ENCODE assay signal across 14 cellular contexts in the genomic region with DNA sequence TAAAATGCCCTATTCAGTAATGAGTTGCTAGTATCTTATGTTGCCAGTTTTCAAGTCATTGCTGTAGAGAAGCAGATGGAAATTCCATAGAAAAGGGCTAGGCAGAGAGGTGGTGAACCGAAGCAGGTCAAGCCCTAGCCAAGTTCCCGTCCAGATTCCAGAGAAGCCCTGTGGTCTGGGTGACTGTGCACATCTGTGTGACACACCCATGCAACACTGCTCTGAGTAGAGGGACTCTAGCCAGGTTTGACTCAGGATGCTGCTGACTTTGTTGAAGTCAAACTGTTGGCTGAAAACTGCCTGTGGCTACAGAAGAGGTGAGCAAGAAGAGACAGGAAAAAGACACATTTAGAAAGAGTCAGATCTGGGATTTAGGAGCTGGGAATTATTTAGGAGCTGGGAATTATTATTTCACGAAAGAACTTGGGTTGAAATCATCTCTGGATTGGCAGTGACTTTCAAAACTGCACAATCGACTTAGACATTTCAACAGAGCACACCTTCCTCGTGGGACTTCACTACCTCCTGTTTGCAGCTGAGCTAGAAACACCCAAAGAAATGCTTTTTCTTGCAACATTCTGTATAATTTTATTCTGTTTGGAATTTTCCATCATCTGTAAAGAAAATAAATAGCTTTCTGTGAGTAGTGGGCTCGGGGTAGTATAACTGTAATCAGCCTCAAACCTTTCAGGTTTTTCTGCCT.
DNase-seq lines count a peak whose midpoint lies in the region; ATAC-seq, FAIRE-seq and TF ChIP-seq lines count a peak whose summit lies in the region.
"Had no signal": no experiment of that assay in that cellular context is flagged by ENCODE, and none has a peak within 500 bp of the region (broad histone marks: within the 10 kb centered on the region; RNA-seq: fewer than 3 reads in every experiment).

No MANE protein-coding gene starts in this region.

- FAIRE-seq in K562 (lab: Jason Lieb, UNC) (no peak), small intestine (lab: Jason Lieb, UNC) (no peak)
- FAIRE-seq: GM18507 had no signal

- no peak overlapping the region for H3K4me2 ChIP-seq in K562 (ENCODE audit: insufficient read depth, low read length)
- H3K4me2 ChIP-seq in osteoblast (ENCODE audit: insufficient read depth, low read length), result no peak overlapping the region
- H3K4me2 ChIP-seq: KMS-11 had no signal

- H2AFZ ChIP-seq in K562 (ENCODE audit: low read depth, low read length), result no peak overlapping the region
- H2AFZ ChIP-seq in osteoblast (ENCODE audit: low read length), result no peak overlapping the region

- H3K79me2 ChIP-seq in K562 (ENCODE audit: control insufficient read depth, insufficient read depth, low read length), result no peaks in the 10 kb centered on the region
- H3K79me2 ChIP-seq in osteoblast (ENCODE audit: insufficient read depth, low read length), result no peaks in the 10 kb centered on the region

- H3K36me3 ChIP-seq in K562 (ENCODE audit: control insufficient read depth, insufficient read depth, low read length) (no peaks in the 10 kb centered on the region), heart right ventricle (no peaks in the 10 kb centered on the region), prostate gland (no peaks in the 10 kb centered on the region), small intestine (ENCODE audit: control insufficient read depth in 2 of 2, insufficient read depth in 2 of 2, low read length in 2 of 2) (no peaks in the 10 kb centered on the region), osteoblast (ENCODE audit: insufficient read depth, low read length) (no peaks in the 10 kb centered on the region)

- H3K4me1 ChIP-seq in K562 (replicated peaks in 1 of 2; ENCODE audit: control insufficient read depth in 2 of 2, insufficient read depth in 2 of 2, low read length in 2 of 2) (no peaks in the 10 kb centered on the region), heart right ventricle (peaks cover 0 to 11% (median 0%) of the 10 kb centered on the region in 9 donors), prostate gland (replicated peaks) (no peaks in the 10 kb centered on the region), small intestine (ENCODE audit: control insufficient read depth in 2 of 2, insufficient read depth in 1 of 2, low read depth in 1 of 2, low read length in 1 of 2) (no peaks in the 10 kb centered on the region), osteoblast (ENCODE audit: insufficient read depth, low read length) (no peaks in the 10 kb centered on the region)

- TF ChIP-seq POLR2A in K562 (conservative IDR thresholded peaks at IDR 0.05) (no peak), prostate gland (IDR thresholded peaks at IDR 0.05) (no peak)

- DNase-seq in AG08395 (ENCODE audit: low spot score), result peak; percentile 93
- peak; percentile 71 for DNase-seq in HCEC 1CT
- DNase-seq in K562 (ENCODE audit: extremely low read depth in 1 of 4, low spot score in 3 of 4), result no peak
- DNase-seq in heart right ventricle, result no peak
- no peak for DNase-seq in prostate gland (ENCODE audit: low spot score)
- no peak for DNase-seq in small intestine
- no peak for DNase-seq in osteoblast (ENCODE audit: insufficient read length, low spot score, missing footprints)
- DNase-seq: activated T-cell treated with anti-CD3 and anti-CD28 coated beads, Interleukin-2, amount 50 U/mL, for 1 hour; aorta; NCI-H2081; stimulated activated CD4-positive, alpha-beta T cell treated with anti-CD3 and anti-CD28 coated beads, Interleukin-2, amount 100 ng/mL, for 24 hours had no signal

- no peaks in the 10 kb centered on the region for H3K9me3 ChIP-seq in K562 (replicated peaks; ENCODE audit: control insufficient read depth, insufficient read depth, low read depth, low read length)
- no peaks in the 10 kb centered on the region for H3K9me3 ChIP-seq in heart right ventricle
- H3K9me3 ChIP-seq in prostate gland, result no peaks in the 10 kb centered on the region
- H3K9me3 ChIP-seq in small intestine (ENCODE audit: control insufficient read depth, low read depth), result no peaks in the 10 kb centered on the region
- H3K9me3 ChIP-seq in osteoblast (ENCODE audit: low read depth, low read length), result no peaks in the 10 kb centered on the region

- no TSS peak for BruUV-seq in K562 (replicated peaks; lab: Mats Ljungman, UMichigan)

- H3K9me1 ChIP-seq in K562 (ENCODE audit: control insufficient read depth, insufficient read depth, low read length), result no peaks in the 10 kb centered on the region

- 0% methylated on average over 6 of the region's 6 CpGs for WGBS in K562 (ENCODE audit: insufficient coverage, low coverage, missing lambda C conversion rate)
- 50 to 52% methylated on average over 6 of the region's 6 CpGs for WGBS in heart right ventricle, 2 donors
- WGBS in prostate gland, result 44% methylated on average over 6 of the region's 6 CpGs
- 54 to 60% (median 56%) methylated on average over 6 of the region's 6 CpGs for WGBS in small intestine, 3 donors

- POLR2A ChIA-PET in K562 (lab: Yijun Ruan, JAX), result no interaction called here

- H3K27ac ChIP-seq in K562 (ENCODE audit: extremely low read depth, low read depth, low read length) (no peak overlapping the region), heart right ventricle (no peak overlapping the region), prostate gland (no peak overlapping the region), small intestine (ENCODE audit: low read depth in 1 of 2, low read length in 1 of 2) (no peak overlapping the region), osteoblast (ENCODE audit: low read depth, low read length) (no peak overlapping the region)
- H3K27ac ChIP-seq: KMS-11 had no signal

- intact Hi-C loops in K562 (cut with micrococcal nuclease), result no loop called here
- intact Hi-C loops in heart right ventricle (cut with DNase I), result no loop called here
- intact Hi-C loops in prostate gland (cut with DNase I), result no loop called here

- TF ChIP-seq CTCF in K562 (IDR thresholded peaks at IDR 0.05 in 2 of 3, conservative IDR thresholded peaks at IDR 0.05 in 1 of 3; ENCODE audit: insufficient read depth in 2 of 3, low read depth in 1 of 3, low read length in 3 of 3), result no peak
- no peak for TF ChIP-seq CTCF in heart right ventricle (IDR thresholded peaks at IDR 0.05)
- no peak for TF ChIP-seq CTCF in prostate gland (IDR thresholded peaks at IDR 0.05)
- TF ChIP-seq CTCF in osteoblast (IDR thresholded peaks at IDR 0.05; ENCODE audit: extremely low read depth, low read depth, low read length), result no peak

- ATAC-seq in K562, result no peak
- peak in 5 of 8 donors; percentile 42 to 78 (median 58) for ATAC-seq in heart right ventricle
- ATAC-seq in GM18519 (IDR thresholded peaks at IDR 0.05; ENCODE audit: low FRiP score, unreplicated experiment), result no peak

- no peak overlapping the region for H3K9ac ChIP-seq in K562 (ENCODE audit: insufficient read depth in 1 of 2, low read depth in 2 of 2, low read length in 2 of 2)
- H3K9ac ChIP-seq: KMS-11 had no signal

- no peak for TF ChIP-seq RAD21 in K562 (CRISPR knock-in tag; conservative IDR thresholded peaks at IDR 0.05 in 1 of 2, IDR thresholded peaks at IDR 0.05 in 1 of 2)

- H3K27me3 ChIP-seq in K562 (ENCODE audit: control insufficient read depth in 2 of 2, insufficient read depth in 2 of 2, low read length in 2 of 2) (peaks cover 5 to 31% of the 10 kb centered on the region in 2 experiments), heart right ventricle (peaks cover 0 to 27% (median 2%) of the 10 kb centered on the region in 7 donors), prostate gland (replicated peaks; ENCODE audit: insufficient read depth) (no peaks in the 10 kb centered on the region), small intestine (ENCODE audit: control insufficient read depth in 2 of 2, insufficient read depth in 2 of 2, low read length in 2 of 2) (no peaks in the 10 kb centered on the region), osteoblast (ENCODE audit: insufficient read depth, low read length) (peaks cover 2% of the 10 kb centered on the region)

- H3K4me3 ChIP-seq in K562, result no peak overlapping the region
- no peak overlapping the region for H3K4me3 ChIP-seq in heart right ventricle
- no peak overlapping the region for H3K4me3 ChIP-seq in prostate gland
- no peak overlapping the region for H3K4me3 ChIP-seq in small intestine (ENCODE audit: low read depth in 1 of 2, low read length in 2 of 2)
- H3K4me3 ChIP-seq in osteoblast (ENCODE audit: insufficient read depth, low read length), result no peak overlapping the region

- CTCF ChIA-PET in K562 (lab: Yijun Ruan, JAX; ENCODE audit: low intra/inter-chr PET ratio), result no interaction called here

- no peak for TF ChIP-seq EP300 in K562 (IDR thresholded peaks at IDR 0.05; ENCODE audit: low read length)

- in situ Hi-C loops in K562 (cut with MboI), result no loop called here

- no peaks in the 10 kb centered on the region for H4K20me1 ChIP-seq in K562 (replicated peaks; ENCODE audit: control insufficient read depth, insufficient read depth, low read length)
- H4K20me1 ChIP-seq in osteoblast (ENCODE audit: insufficient read depth, low read length), result no peaks in the 10 kb centered on the region

TF ChIP-seq in K562, 482 proteins besides CTCF, POLR2A, EP300 and RAD21:
- TF ChIP-seq RB1 (IDR thresholded peaks at IDR 0.05; ENCODE audit: low read depth) (no peak), RBM15 (IDR thresholded peaks at IDR 0.05; ENCODE audit: insufficient read depth, low read length) (no peak), ARID2 (IDR thresholded peaks at IDR 0.05) (no peak), SREBF1 (IDR thresholded peaks at IDR 0.05; ENCODE audit: borderline replicate concordance, low read depth, low read length) (no peak), JUND (IDR thresholded peaks at IDR 0.05; ENCODE audit: borderline replicate concordance, low read depth, low read length) (no peak), JUND (tag; IDR thresholded peaks at IDR 0.05; ENCODE audit: borderline replicate concordance, low read depth, low read length) (no peak), PHF20 (IDR thresholded peaks at IDR 0.05; ENCODE audit: partially characterized antibody) (no peak), IFI16 (CRISPR knock-in tag; IDR thresholded peaks at IDR 0.05) (no peak), NFE2 (IDR thresholded peaks at IDR 0.05; ENCODE audit: low read depth) (0 out of 2 replicates have a peak, but pooled peaks have one; percentile 15)

Comparison
In these comparisons a context has a peak if more than half of its experiments do, and no peak if none do; other contexts are left out.
1. DNase-seq: peak in AG08395 (single experiment) and HCEC 1CT (single experiment); none in K562 (0 of 4), heart right ventricle (0 of 2), prostate gland (single experiment), small intestine (single experiment) and osteoblast (single experiment).
2. ATAC-seq: peak in heart right ventricle (5 of 8); none in K562 (single experiment) and GM18519 (single experiment).